Comparison of ENCODE assay signal across 13 cellular contexts in the genomic region with DNA sequence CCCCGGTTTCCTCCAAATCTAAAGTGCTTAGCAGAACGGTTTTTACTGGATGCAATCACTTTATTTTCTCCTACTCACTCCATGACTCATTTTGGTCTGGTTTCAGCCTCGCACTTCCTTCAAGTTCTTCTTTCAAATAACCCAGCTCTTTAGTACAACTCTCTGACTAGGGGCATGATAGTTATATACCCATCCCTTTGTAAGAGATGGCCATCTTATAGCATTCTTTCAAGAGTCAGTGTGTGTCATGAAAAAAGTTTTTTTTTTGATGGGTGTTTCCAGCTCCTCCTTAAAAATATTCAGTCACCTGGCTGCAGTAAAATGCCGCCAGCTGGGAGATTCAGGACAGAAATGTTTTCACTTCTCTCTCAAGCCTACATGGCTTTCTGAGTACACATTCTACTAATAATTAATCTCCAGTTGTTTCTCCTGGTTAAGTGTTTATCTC.
DNase-seq lines count a peak whose midpoint lies in the region; ATAC-seq and TF ChIP-seq lines count a peak whose summit lies in the region.
"Had no signal": no experiment of that assay in that cellular context is flagged by ENCODE, and none has a peak within 500 bp of the region (broad histone marks: within the 10 kb centered on the region; RNA-seq: fewer than 3 reads in every experiment).

No MANE protein-coding gene starts in this region.

- peak overlapping the region; percentile 20 for H2AFZ ChIP-seq in GM23248
- H2AFZ ChIP-seq: GM23338 had no signal

- ATAC-seq in heart right ventricle: peak in 7 of 8 donors; percentile 61 to 85 (median 75)
- ATAC-seq in HG02623 (IDR thresholded peaks at IDR 0.05; ENCODE audit: unreplicated experiment): no peak
- no peak for ATAC-seq in HG02973 (IDR thresholded peaks at IDR 0.05; ENCODE audit: unreplicated experiment)
- ATAC-seq: GM23338 had no signal

- H3K36me3 ChIP-seq in GM23248 (ENCODE audit: low read depth) (no peaks in the 10 kb centered on the region), ascending aorta (no peaks in the 10 kb centered on the region), heart right ventricle (no peaks in the 10 kb centered on the region)
- H3K36me3 ChIP-seq: spleen had no signal

- WGBS in GM23248 (ENCODE audit: low coverage in 1 of 2, low lambda C conversion rate in 2 of 2, missing lambda C conversion rate in 2 of 2), 2 experiments: 48 to 52% methylated on average over 4 of the region's 4 CpGs
- WGBS in heart right ventricle, 2 donors: 38 to 54% methylated on average over 4 of the region's 4 CpGs

- no peaks in the 10 kb centered on the region for H3K9me3 ChIP-seq in GM23248 (ENCODE audit: low read depth)
- peaks cover 7 to 13% of the 10 kb centered on the region in 2 donors for H3K9me3 ChIP-seq in ascending aorta
- peaks cover 0 to 26% (median 6%) of the 10 kb centered on the region in 11 donors for H3K9me3 ChIP-seq in heart right ventricle

- H3K9me2 ChIP-seq in GM23248 (ENCODE audit: insufficient read depth): no peaks in the 10 kb centered on the region

- DNase-seq in GM23248 (peak; percentile 59), ascending aorta (ENCODE audit: low spot score in 2 of 2) (no peak), heart right ventricle (peak in 1 of 2 donors; percentile 29), renal cortical epithelial cell (ENCODE audit: low read depth) (peak; percentile 88), NCI-H2171 treated with DMSO at 0.1 percent for 48 hours (lab: John Stamatoyannopoulos, UW) (no peak)
- no peak for DNase-seq in activated CD4-positive, alpha-beta T cell treated with anti-CD3 and anti-CD28 coated beads, Interleukin-2, amount 50 U/mL, for 1 hour
- DNase-seq: DMS 273 treated with DMSO at 0.1 percent for 48 hours; MM.1S; NK-92 treated with Interleukin-12 subunit alpha and Interleukin-12 subunit beta, amount 100 ng/mL, for 24 hours; spleen had no signal

- H3K4me2 ChIP-seq in GM23248 (ENCODE audit: unreplicated experiment): no peak overlapping the region
- H3K4me2 ChIP-seq: GM23338 had no signal

- no peaks in the 10 kb centered on the region for H4K20me1 ChIP-seq in GM23248 (ENCODE audit: insufficient read depth)

- H3K9ac ChIP-seq in GM23248: no peak overlapping the region

- no peak overlapping the region for H3K27ac ChIP-seq in GM23248
- H3K27ac ChIP-seq in ascending aorta: peak overlapping the region; percentile 31 to 67
- H3K27ac ChIP-seq in heart right ventricle: peak overlapping the region in 8 of 10 donors; percentile 27 to 80 (median 66)

- intact Hi-C loops in ascending aorta (cut with DNase I) (loop anchor here (5.0 kb wide), 1 partner anchor 34 kb away; no protein-coding TSS in a partner anchor), heart right ventricle (cut with DNase I) (no loop called here)

- H3K27me3 ChIP-seq in GM23248 (replicated peaks; ENCODE audit: insufficient read depth) (no peaks in the 10 kb centered on the region), ascending aorta (no peaks in the 10 kb centered on the region), heart right ventricle (no peaks in the 10 kb centered on the region)
- H3K27me3 ChIP-seq: spleen had no signal

- H3K4me3 ChIP-seq in GM23248 (no peak overlapping the region), ascending aorta (no peak overlapping the region), heart right ventricle (peak overlapping the region in 1 of 10 donors; percentile 4)
- H3K4me3 ChIP-seq: GM23338, spleen had no signal

- TF ChIP-seq CTCF in ascending aorta (IDR thresholded peaks at IDR 0.05) (no peak), heart right ventricle (IDR thresholded peaks at IDR 0.05) (no peak)

- peaks cover 12% of the 10 kb centered on the region for H3F3A ChIP-seq in GM23248 (ENCODE audit: insufficient read depth)

- peaks cover 5% of the 10 kb centered on the region; the same call in 1 of the 2 replicates for H3K4me1 ChIP-seq in GM23248 (ENCODE audit: insufficient read depth)
- H3K4me1 ChIP-seq in ascending aorta: no peaks in the 10 kb centered on the region
- peaks cover 0 to 33% (median 13%) of the 10 kb centered on the region in 9 donors for H3K4me1 ChIP-seq in heart right ventricle

- no peaks in the 10 kb centered on the region for H3K79me2 ChIP-seq in GM23248 (ENCODE audit: insufficient read depth)

- in situ Hi-C loops in GM23248 (cut with MboI): no loop called here

Comparison
In these comparisons a context has a peak if more than half of its experiments do, and no peak if none do; other contexts are left out.
1. DNase-seq: peak in GM23248 (single experiment) and renal cortical epithelial cell (single experiment); none in ascending aorta (0 of 2), activated CD4-positive, alpha-beta T cell treated with anti-CD3 and anti-CD28 coated beads, Interleukin-2, amount 50 U/mL, for 1 hour (single experiment) and NCI-H2171 treated with DMSO at 0.1 percent for 48 hours (single experiment).
2. ATAC-seq: peak in heart right ventricle (7 of 8); none in HG02623 (single experiment) and HG02973 (single experiment).